8 cellular contexts compared by ENCODE assay signal in the genomic region with DNA sequence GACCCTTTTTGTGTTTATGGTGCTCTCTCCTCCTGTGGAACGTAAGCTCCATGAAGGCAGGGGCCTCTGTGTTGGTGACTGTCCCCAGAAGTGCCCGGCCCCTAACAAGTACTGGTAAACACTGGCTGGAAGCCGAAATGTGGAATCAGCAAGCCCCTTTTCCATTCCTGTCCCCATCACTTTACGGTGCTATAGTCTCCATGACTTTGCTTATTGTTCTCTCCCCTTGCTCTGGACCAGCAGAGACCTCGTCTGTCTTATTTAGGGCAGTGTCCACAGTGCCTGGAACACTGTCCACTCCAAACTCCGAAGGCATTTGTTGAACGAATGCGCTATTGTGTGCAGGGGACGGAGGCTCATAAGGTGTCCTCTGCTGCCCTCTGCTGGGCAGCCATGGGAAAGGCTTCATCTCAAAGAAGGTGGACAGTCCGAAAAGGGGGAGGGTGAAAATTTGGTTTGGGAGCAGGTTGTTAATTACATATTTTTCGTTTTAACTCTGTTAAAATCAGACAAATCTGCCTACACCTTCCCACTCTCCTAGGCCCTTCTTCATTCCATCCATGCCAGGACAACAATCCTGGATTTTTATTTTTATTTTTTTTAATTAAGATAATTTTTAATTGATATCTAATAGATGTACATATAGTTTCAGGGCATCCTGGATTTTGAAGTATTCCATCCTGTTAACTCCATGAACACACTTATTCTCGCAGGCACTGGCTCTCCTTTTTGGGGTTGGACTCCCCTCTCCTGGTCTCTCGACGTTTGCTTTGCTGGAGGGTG.
DNase-seq lines count a peak whose midpoint lies in the region; FAIRE-seq and TF ChIP-seq lines count a peak whose summit lies in the region.

No MANE protein-coding gene starts in this region.

- in situ Hi-C loops in GM13977 (cut with MboI; ENCODE audit: low pct_unique_long_range_greater_than_20kb, low sequenced_read_pairs, unreplicated experiment): loop anchor here (25.0 kb wide), 2 partner anchors 648 to 1048 kb away; partner anchors contain the start of gene RAB4A

- no peaks in the 10 kb centered on the region for H3K36me3 Mint-ChIP-seq in osteocyte (ENCODE audit: unreplicated experiment)
- no peaks in the 10 kb centered on the region for H3K36me3 Mint-ChIP-seq in type B pancreatic cell

- H3K36me3 ChIP-seq in SJCRH30: no peaks in the 10 kb centered on the region

- peaks cover 8% of the 10 kb centered on the region; the same call in 1 of the 2 replicates for H3K4me1 ChIP-seq in SJCRH30

- no peaks in the 10 kb centered on the region for H3K9me3 ChIP-seq in SJCRH30 (replicated peaks)

- no peak overlapping the region for H3K27ac ChIP-seq in SJCRH30

- H3K27ac Mint-ChIP-seq in osteocyte (ENCODE audit: unreplicated experiment): no peak overlapping the region
- H3K27ac Mint-ChIP-seq in type B pancreatic cell: peak overlapping the region; percentile 4

- TF ChIP-seq CTCF in GM13977 (IDR thresholded peaks at IDR 0.05; ENCODE audit: extremely low read depth, insufficient read depth, missing control alignments): peak; percentile 87
- peak; percentile 89 for TF ChIP-seq CTCF in LNCAP (IDR thresholded peaks at IDR 0.05)
- TF ChIP-seq CTCF in osteocyte (IDR thresholded peaks at IDR 0.05): peak; percentile 92
- TF ChIP-seq CTCF in type B pancreatic cell (conservative IDR thresholded peaks at IDR 0.05): peak; percentile 98

- DNase-seq in 8988T: peak; percentile 77
- DNase-seq in GM13977 (ENCODE audit: low spot score): peak; percentile 85
- peak; percentile 68 to 93 for DNase-seq in SJCRH30
- DNase-seq in activated naive CD4-positive, alpha-beta T cell (lab: John Stamatoyannopoulos, UW): peak in 3 of 4 experiments; percentile 10 to 57 (median 32)
- DNase-seq in frontal cortex (ENCODE audit: low spot score in 2 of 2): peak; percentile 69 to 83
- no peak for DNase-seq in osteocyte (ENCODE audit: extremely low spot score, unreplicated experiment)
- DNase-seq in type B pancreatic cell (ENCODE audit: extremely low spot score, unreplicated experiment): no peak

- no peaks in the 10 kb centered on the region for H3K27me3 ChIP-seq in SJCRH30

- H3K27me3 Mint-ChIP-seq in osteocyte (ENCODE audit: unreplicated experiment): peaks cover 17% of the 10 kb centered on the region
- H3K27me3 Mint-ChIP-seq in type B pancreatic cell: peaks cover 8% of the 10 kb centered on the region

- FAIRE-seq in frontal cortex (lab: Jason Lieb, UNC): peak; percentile 55

- H3K4me3 ChIP-seq in SJCRH30: no peak overlapping the region

- no peaks in the 10 kb centered on the region for H3K9me3 Mint-ChIP-seq in osteocyte (ENCODE audit: unreplicated experiment)
- no peaks in the 10 kb centered on the region for H3K9me3 Mint-ChIP-seq in type B pancreatic cell

- no peak overlapping the region for H3K4me3 Mint-ChIP-seq in osteocyte (ENCODE audit: unreplicated experiment)
- no peak overlapping the region for H3K4me3 Mint-ChIP-seq in type B pancreatic cell

- peaks cover 6% of the 10 kb centered on the region for H3K4me1 Mint-ChIP-seq in osteocyte (ENCODE audit: unreplicated experiment)
- H3K4me1 Mint-ChIP-seq in type B pancreatic cell (ENCODE audit: unreplicated experiment): peaks cover 4% of the 10 kb centered on the region

Comparison
In these comparisons a context has a peak if more than half of its experiments do, and no peak if none do; other contexts are left out.
1. DNase-seq: peak in 8988T (single experiment), GM13977 (single experiment), SJCRH30 (2 of 2), activated naive CD4-positive, alpha-beta T cell (3 of 4) and frontal cortex (2 of 2); none in osteocyte (single experiment) and type B pancreatic cell (single experiment).
2. Peak in every context shown above with its lines, with median percentiles within 50 percentile points of each other: CTCF ChIP-seq.